8 cellular contexts compared by ENCODE assay signal in genomic region chrX:49879656-49880277, GRCh38. TPM values are rescaled to one million over a fixed set of nuclear protein-coding genes. Genes with fewer than 3 reads are reported as not detected.
DNase-seq lines count a peak whose midpoint lies in the region; ATAC-seq and TF ChIP-seq lines count a peak whose summit lies in the region.

No MANE protein-coding gene starts in this region.

- peak overlapping the region; percentile 80 for H3K4me3 Mint-ChIP-seq in T-helper 1 cell treated with Interleukin-12 subunit alpha and Interleukin-12 subunit beta and Interleukin-4 antibody, amounts not matched to agents 30 μg/mL and 1 μg/mL, for 36 hours
- H3K4me3 Mint-ChIP-seq in IgD-negative memory B cell (peak overlapping the region; percentile 81 to 89 (median 86)), brain (peak overlapping the region; percentile 75 to 90 (median 87))

- no peaks in the 10 kb centered on the region for H3K9me3 ChIP-seq in suprapubic skin

- intact Hi-C loops in left colon (cut with DNase I, micrococcal nuclease) = no loop called here

- ATAC-seq in left colon = peak; percentile 32

- H3K4me1 Mint-ChIP-seq in T-helper 1 cell treated with Interleukin-12 subunit alpha and Interleukin-12 subunit beta and Interleukin-4 antibody, amounts not matched to agents 30 μg/mL and 1 μg/mL, for 36 hours (ENCODE audit: low read depth) = peaks cover 14% of the 10 kb centered on the region
- peaks cover 9 to 24% (median 11%) of the 10 kb centered on the region in 3 donors for H3K4me1 Mint-ChIP-seq in IgD-negative memory B cell
- H3K4me1 Mint-ChIP-seq in brain = peaks cover 71% of the 10 kb centered on the region

- H3K36me3 ChIP-seq in suprapubic skin = no peaks in the 10 kb centered on the region

- TF ChIP-seq POLR2A in suprapubic skin (IDR thresholded peaks at IDR 0.05) = no peak

- peak overlapping the region; percentile 78 for H3K27ac ChIP-seq in suprapubic skin

- no peaks in the 10 kb centered on the region for H3K9me3 Mint-ChIP-seq in T-helper 1 cell treated with Interleukin-12 subunit alpha and Interleukin-12 subunit beta and Interleukin-4 antibody, amounts not matched to agents 30 μg/mL and 1 μg/mL, for 36 hours
- H3K9me3 Mint-ChIP-seq in IgD-negative memory B cell (no peaks in the 10 kb centered on the region), brain (peaks cover 0 to 4% (median 0%) of the 10 kb centered on the region in 5 experiments)

- H3K27ac Mint-ChIP-seq in T-helper 1 cell treated with Interleukin-12 subunit alpha and Interleukin-12 subunit beta and Interleukin-4 antibody, amounts not matched to agents 30 μg/mL and 1 μg/mL, for 36 hours = peak overlapping the region; percentile 49
- H3K27ac Mint-ChIP-seq in IgD-negative memory B cell = peak overlapping the region in 1 of 3 donors; percentile 49
- H3K27ac Mint-ChIP-seq in brain = peak overlapping the region; percentile 77 to 98 (median 94)

- no peak for TF ChIP-seq EP300 in suprapubic skin (IDR thresholded peaks at IDR 0.05)

- H3K27me3 Mint-ChIP-seq in T-helper 1 cell treated with Interleukin-12 subunit alpha and Interleukin-12 subunit beta and Interleukin-4 antibody, amounts not matched to agents 30 μg/mL and 1 μg/mL, for 36 hours (ENCODE audit: low read depth) = peaks cover 3% of the 10 kb centered on the region
- peaks cover 8% of the 10 kb centered on the region for H3K27me3 Mint-ChIP-seq in IgD-negative memory B cell
- H3K27me3 Mint-ChIP-seq in brain = peaks cover 10% of the 10 kb centered on the region

- peak overlapping the region; percentile 65 for H3K4me3 ChIP-seq in suprapubic skin

- H3K36me3 Mint-ChIP-seq in T-helper 1 cell treated with Interleukin-12 subunit alpha and Interleukin-12 subunit beta and Interleukin-4 antibody, amounts not matched to agents 30 μg/mL and 1 μg/mL, for 36 hours (ENCODE audit: low read depth) = no peaks in the 10 kb centered on the region
- H3K36me3 Mint-ChIP-seq in IgD-negative memory B cell (no peaks in the 10 kb centered on the region), brain (peaks cover 24% of the 10 kb centered on the region)

- no peaks in the 10 kb centered on the region for H3K27me3 ChIP-seq in suprapubic skin

- DNase-seq in T-helper 1 cell (no peak), left colon (no peak), suprapubic skin (ENCODE audit: low spot score in 2 of 2) (no peak), NCI-H526 treated with DMSO at 0.1 percent for 48 hours (lab: John Stamatoyannopoulos, UW) (no peak), HT-29 (ENCODE audit: low spot score) (no peak)

- 63% methylated on average over 23 of the region's 55 CpGs for WGBS in suprapubic skin

- TF ChIP-seq CTCF in brain (conservative IDR thresholded peaks at IDR 0.05) (no peak), suprapubic skin (IDR thresholded peaks at IDR 0.05) (no peak)

- H3K4me1 ChIP-seq in suprapubic skin = peaks cover 19% of the 10 kb centered on the region

RNA-seq across cellular contexts. Expression of gene USP27X, which starts 0.5 kb away (rescaled TPM):
- polyA plus RNA-seq in IgD-negative memory B cell = 0.23 TPM
- polyA plus RNA-seq in brain (ENCODE audit: insufficient read depth, low read depth, low replicate concordance) = 13.6 TPM
- 1 to 10 TPM; 1.3 to 2.2 TPM for total RNA-seq in left colon
- total RNA-seq in suprapubic skin = 1 to 10 TPM; 2.4 to 4.8 (median 3.3) TPM
- 0.81 and 1.1 TPM in 2 replicates for total RNA-seq in HT-29 (2014; rRNA removed; shearing (Covaris generic))

RNA-seq across cellular contexts. Expression of gene CLCN5, which starts 42.6 kb away (rescaled TPM):
- polyA plus RNA-seq in IgD-negative memory B cell (0.56 TPM), brain (ENCODE audit: insufficient read depth, low read depth, low replicate concordance) (5.5 TPM)
- total RNA-seq in left colon (1 to 10 TPM; 9.1 to 9.4 TPM), suprapubic skin (10 to 100 TPM in 3 of 4 donors, 1 to 10 TPM in 1; 6.9 to 24.1 (median 11.5) TPM)
- 3.9 and 5.2 TPM in 2 replicates for total RNA-seq in HT-29 (2014; rRNA removed; shearing (Covaris generic))

RNA-seq across cellular contexts. Expression of gene PAGE4, which starts 50.7 kb away (rescaled TPM):
- polyA plus RNA-seq in IgD-negative memory B cell (not detected), brain (ENCODE audit: insufficient read depth, low read depth, low replicate concordance) (not detected)
- total RNA-seq in left colon (not detected), suprapubic skin (not detected)
- not detected in 2 replicates for total RNA-seq in HT-29 (2014; rRNA removed; shearing (Covaris generic))
